In genomic region chr1:37323486-37324377, GRCh38 we compare ENCODE assay signal across 8 cellular contexts.
A peak's percentile ranks its signal among the peaks of the same experiment; 100 is the strongest.
DNase-seq lines count a peak whose midpoint lies in the region; ATAC-seq and TF ChIP-seq lines count a peak whose summit lies in the region.

No MANE protein-coding gene starts in this region.

- ATAC-seq in heart right ventricle (no peak), GM18907 (IDR thresholded peaks at IDR 0.05; ENCODE audit: unreplicated experiment) (no peak), HG03521 (IDR thresholded peaks at IDR 0.05; ENCODE audit: unreplicated experiment) (no peak), HG02571 (IDR thresholded peaks at IDR 0.05; ENCODE audit: unreplicated experiment) (no peak)

- intact Hi-C loops in heart right ventricle (cut with DNase I) = no loop called here

- peaks cover 14% of the 10 kb centered on the region for H3K9me3 Mint-ChIP-seq in nephron progenitor cell

- in situ Hi-C loops in astrocyte of the spinal cord (cut with HindIII; ENCODE audit: low sequenced_read_pairs) = no loop called here

- H3K36me3 ChIP-seq in heart right ventricle (no peaks in the 10 kb centered on the region), right atrium auricular region (no peaks in the 10 kb centered on the region)

- H3K4me3 Mint-ChIP-seq in nephron progenitor cell = no peak overlapping the region

- WGBS in heart right ventricle, 2 donors = 33 to 36% methylated on average over 19 of the region's 19 CpGs

- no peaks in the 10 kb centered on the region for H3K36me3 Mint-ChIP-seq in nephron progenitor cell (ENCODE audit: low read depth)

- no peak overlapping the region for H3K27ac Mint-ChIP-seq in nephron progenitor cell

- H3K4me1 ChIP-seq in heart right ventricle = no peaks in the 10 kb centered on the region
- H3K4me1 ChIP-seq in right atrium auricular region = no peaks in the 10 kb centered on the region

- no peak overlapping the region for H3K4me3 ChIP-seq in heart right ventricle
- H3K4me3 ChIP-seq in right atrium auricular region = no peak overlapping the region
- no peak overlapping the region for H3K4me3 ChIP-seq in astrocyte of the spinal cord (ENCODE audit: low read depth, low read length)

- peak in 8 of 9 donors; percentile 18 to 64 (median 29) for TF ChIP-seq CTCF in heart right ventricle (IDR thresholded peaks at IDR 0.05)
- TF ChIP-seq CTCF in right atrium auricular region (IDR thresholded peaks at IDR 0.05) = peak in 1 of 2 donors; percentile 46
- peak; percentile 57 for TF ChIP-seq CTCF in astrocyte of the spinal cord (IDR thresholded peaks at IDR 0.05; ENCODE audit: low read depth, low read length)
- peak; percentile 86 for TF ChIP-seq CTCF in nephron progenitor cell (IDR thresholded peaks at IDR 0.05)

- peaks cover 8% of the 10 kb centered on the region for H3K4me1 Mint-ChIP-seq in nephron progenitor cell

- H3K27ac ChIP-seq in heart right ventricle (no peak overlapping the region), right atrium auricular region (no peak overlapping the region)

- H3K9me3 ChIP-seq in heart right ventricle = peaks cover 0 to 16% (median 7%) of the 10 kb centered on the region in 11 donors
- peaks cover 8 to 14% of the 10 kb centered on the region in 2 donors for H3K9me3 ChIP-seq in right atrium auricular region

- H3K27me3 Mint-ChIP-seq in nephron progenitor cell (ENCODE audit: low read depth, poor library complexity) = peaks cover 62% of the 10 kb centered on the region

- H3K27me3 ChIP-seq in heart right ventricle (peaks cover 0 to 76% (median 47%) of the 10 kb centered on the region in 7 donors), right atrium auricular region (peaks cover 0 to 5% of the 10 kb centered on the region in 2 donors)

- DNase-seq in heart right ventricle (no peak), right atrium auricular region (ENCODE audit: low spot score) (no peak), NCI-H187 treated with DMSO at 0.1 percent for 48 hours (lab: John Stamatoyannopoulos, UW) (peak; percentile 12), astrocyte of the spinal cord (ENCODE audit: low read depth, low spot score) (peak; percentile 1), nephron progenitor cell (peak; percentile 54)

Comparison
In these comparisons a context has a peak if more than half of its experiments do, and no peak if none do; other contexts are left out.
1. DNase-seq: peak in NCI-H187 treated with DMSO at 0.1 percent for 48 hours (single experiment), astrocyte of the spinal cord (single experiment) and nephron progenitor cell (single experiment); none in heart right ventricle (0 of 2) and right atrium auricular region (single experiment).